Comparison of ENCODE assay signal across 27 cellular contexts in genomic region chr3:47128110-47128509, GRCh38. TPM values are rescaled to one million over a fixed set of nuclear protein-coding genes. Genes with fewer than 3 reads are reported as not detected.
A peak's percentile ranks its signal among the peaks of the same experiment; 100 is the strongest.
DNase-seq lines count a peak whose midpoint lies in the region; ATAC-seq and TF ChIP-seq lines count a peak whose summit lies in the region.
"Had no signal": no experiment of that assay in that cellular context is flagged by ENCODE, and none has a peak within 500 bp of the region (broad histone marks: within the 10 kb centered on the region; RNA-seq: fewer than 3 reads in every experiment).

No MANE protein-coding gene starts in this region.

- peaks cover 11% of the 10 kb centered on the region for H3K36me3 ChIP-seq in upper lobe of right lung

- intact Hi-C loops in activated CD8-positive, alpha-beta T cell treated with anti-CD3 and anti-CD28 coated beads for 36 hours (cut with micrococcal nuclease): no loop called here
- intact Hi-C loops in upper lobe of right lung (cut with DNase I): no loop called here

- H3K27me3 Mint-ChIP-seq in activated CD8-positive, alpha-beta T cell treated with anti-CD3 and anti-CD28 coated beads for 36 hours: no peaks in the 10 kb centered on the region
- H3K27me3 Mint-ChIP-seq in activated CD8-positive, alpha-beta T cell treated with anti-CD3 and anti-CD28 coated beads, Interleukin-2, amount 10 ng/mL, durations not matched to agents 7 days and 5 days (ENCODE audit: low read depth): no peaks in the 10 kb centered on the region
- H3K27me3 Mint-ChIP-seq: activated CD8-positive, alpha-beta memory T cell treated with anti-CD3 and anti-CD28 coated beads, Interleukin-2, amount 10 ng/mL, durations not matched to agents 7 days and 5 days; activated naive CD4-positive, alpha-beta T cell treated with anti-CD3 and anti-CD28 coated beads, Interleukin-2, amount 50 U/mL, for 24 hours had no signal

- peaks cover 36% of the 10 kb centered on the region for H3K4me1 Mint-ChIP-seq in activated CD8-positive, alpha-beta T cell treated with anti-CD3 and anti-CD28 coated beads for 36 hours (ENCODE audit: low read depth)
- H3K4me1 Mint-ChIP-seq in activated CD8-positive, alpha-beta T cell treated with anti-CD3 and anti-CD28 coated beads, Interleukin-2, amount 10 ng/mL, durations not matched to agents 7 days and 5 days (ENCODE audit: low read depth): peaks cover 13% of the 10 kb centered on the region

- no peak overlapping the region for H3K4me3 Mint-ChIP-seq in activated CD8-positive, alpha-beta T cell treated with anti-CD3 and anti-CD28 coated beads for 36 hours
- no peak overlapping the region for H3K4me3 Mint-ChIP-seq in activated CD8-positive, alpha-beta T cell treated with anti-CD3 and anti-CD28 coated beads, Interleukin-2, amount 10 ng/mL, durations not matched to agents 7 days and 5 days
- H3K4me3 Mint-ChIP-seq: activated CD8-positive, alpha-beta memory T cell treated with anti-CD3 and anti-CD28 coated beads, Interleukin-2, amount 10 ng/mL, durations not matched to agents 7 days and 5 days; activated naive CD4-positive, alpha-beta T cell treated with anti-CD3 and anti-CD28 coated beads, Interleukin-2, amount 50 U/mL, for 24 hours; activated T-helper 1 cell treated with anti-CD3 and anti-CD28 coated beads, Interleukin-12 subunit alpha, Interleukin-12 subunit beta, Interleukin-2, Interleukin-4 antibody, amounts not matched to agents 30 ng/mL and 10 ng/mL and 1 ng/mL, durations not matched to agents 14 hours and 24 hours and 36 hours had no signal

- no peaks in the 10 kb centered on the region for H3K9me3 Mint-ChIP-seq in activated CD8-positive, alpha-beta T cell treated with anti-CD3 and anti-CD28 coated beads for 36 hours
- H3K9me3 Mint-ChIP-seq in activated CD8-positive, alpha-beta T cell treated with anti-CD3 and anti-CD28 coated beads, Interleukin-2, amount 10 ng/mL, durations not matched to agents 7 days and 5 days (ENCODE audit: insufficient read depth): no peaks in the 10 kb centered on the region
- H3K9me3 Mint-ChIP-seq: activated naive CD4-positive, alpha-beta T cell treated with anti-CD3 and anti-CD28 coated beads, Interleukin-2, amount 50 U/mL, for 24 hours; activated T-helper 1 cell treated with anti-CD3 and anti-CD28 coated beads, Interleukin-12 subunit alpha, Interleukin-12 subunit beta, Interleukin-2, Interleukin-4 antibody, amounts not matched to agents 30 ng/mL and 10 ng/mL and 1 ng/mL, durations not matched to agents 14 hours and 24 hours and 36 hours had no signal

- DNase-seq in activated CD8-positive, alpha-beta T cell treated with anti-CD3 and anti-CD28 coated beads for 36 hours: no peak
- no peak for DNase-seq in activated CD8-positive, alpha-beta T cell treated with anti-CD3 and anti-CD28 coated beads, Interleukin-2, amount 10 ng/mL, durations not matched to agents 7 days and 5 days
- peak; percentile 83 for DNase-seq in NCI-H2107 treated with DMSO at 0.1 percent for 48 hours (lab: John Stamatoyannopoulos, UW; ENCODE audit: unreplicated experiment)
- peak; percentile 15 for DNase-seq in fibroblast of gingiva (ENCODE audit: low read depth)
- no peak for DNase-seq in upper lobe of right lung
- no peak for DNase-seq in stimulated activated CD4-positive, alpha-beta T cell treated with anti-CD3 and anti-CD28 coated beads, Interleukin-12 subunit alpha, Interleukin-12 subunit beta, amount 100 ng/mL, for 4 hours
- DNase-seq: activated CD4-positive, CD25-positive, alpha-beta regulatory T cell treated with anti-CD3 and anti-CD28 coated beads, Interleukin-2, amount 50 U/mL, for 72 hours; activated CD8-positive, alpha-beta memory T cell treated with anti-CD3 and anti-CD28 coated beads, Interleukin-2, amount 10 ng/mL, durations not matched to agents 7 days and 5 days; GM23248; heart right ventricle; left cardiac atrium; mesenchymal stem cell; MG63; NCI-H1694; NCI-H226; NCI-H774; nucleus accumbens; psoas muscle; upper lobe of left lung had no signal

- H3K27ac Mint-ChIP-seq in activated CD8-positive, alpha-beta T cell treated with anti-CD3 and anti-CD28 coated beads for 36 hours: peak overlapping the region; percentile 37
- no peak overlapping the region for H3K27ac Mint-ChIP-seq in activated CD8-positive, alpha-beta T cell treated with anti-CD3 and anti-CD28 coated beads, Interleukin-2, amount 10 ng/mL, durations not matched to agents 7 days and 5 days
- H3K27ac Mint-ChIP-seq: activated CD8-positive, alpha-beta memory T cell treated with anti-CD3 and anti-CD28 coated beads, Interleukin-2, amount 10 ng/mL, durations not matched to agents 7 days and 5 days; activated naive CD4-positive, alpha-beta T cell treated with anti-CD3 and anti-CD28 coated beads, Interleukin-2, amount 50 U/mL, for 24 hours; activated T-helper 1 cell treated with anti-CD3 and anti-CD28 coated beads, Interleukin-12 subunit alpha, Interleukin-12 subunit beta, Interleukin-2, Interleukin-4 antibody, amounts not matched to agents 30 ng/mL and 10 ng/mL and 1 ng/mL, durations not matched to agents 14 hours and 24 hours and 36 hours had no signal

- no peaks in the 10 kb centered on the region for H3K9me3 ChIP-seq in upper lobe of right lung
- H3K9me3 ChIP-seq: ascending aorta, heart right ventricle, MG63, psoas muscle, upper lobe of left lung had no signal

- CTCF ChIA-PET in activated CD8-positive, alpha-beta T cell treated with anti-CD3 and anti-CD28 coated beads for 36 hours (lab: Charles Lee): interaction anchor here (1.1 kb wide), 1 partner anchor 11 kb away, joined by 3 read pairs; no protein-coding TSS in a partner anchor
- CTCF ChIA-PET in activated CD8-positive, alpha-beta T cell treated with anti-CD3 and anti-CD28 coated beads, Interleukin-2, amount 10 ng/mL, durations not matched to agents 7 days and 5 days (lab: Charles Lee): interaction anchor here (1.2 to 1.6 kb wide), 2 partner anchors 11 to 308 kb away, joined by 3 read pairs; no protein-coding TSS in a partner anchor

- no peaks in the 10 kb centered on the region for H3K4me1 ChIP-seq in upper lobe of right lung
- H3K4me1 ChIP-seq: ascending aorta, BLaER1 had no signal

- POLR2A ChIA-PET in activated CD8-positive, alpha-beta T cell treated with anti-CD3 and anti-CD28 coated beads for 36 hours (lab: Charles Lee): no interaction called here
- POLR2A ChIA-PET in activated CD8-positive, alpha-beta T cell treated with anti-CD3 and anti-CD28 coated beads, Interleukin-2, amount 10 ng/mL, durations not matched to agents 7 days and 5 days (lab: Charles Lee): no interaction called here

- H3K36me3 Mint-ChIP-seq in activated CD8-positive, alpha-beta T cell treated with anti-CD3 and anti-CD28 coated beads for 36 hours (ENCODE audit: low read depth): peaks cover 34% of the 10 kb centered on the region
- H3K36me3 Mint-ChIP-seq in activated CD8-positive, alpha-beta T cell treated with anti-CD3 and anti-CD28 coated beads, Interleukin-2, amount 10 ng/mL, durations not matched to agents 7 days and 5 days (ENCODE audit: low read depth): peaks cover 31% of the 10 kb centered on the region

- no peaks in the 10 kb centered on the region for H3K27me3 ChIP-seq in upper lobe of right lung
- H3K27me3 ChIP-seq: ascending aorta, BLaER1, foreskin keratinocyte, heart right ventricle, MG63, upper lobe of left lung had no signal

- H3K27ac ChIP-seq in upper lobe of right lung: no peak overlapping the region
- H3K27ac ChIP-seq: ascending aorta, BLaER1, foreskin keratinocyte, GM23248, heart right ventricle, psoas muscle, RWPE1, upper lobe of left lung had no signal

- no peak for TF ChIP-seq CTCF in activated CD8-positive, alpha-beta T cell treated with anti-CD3 and anti-CD28 coated beads for 36 hours (IDR thresholded peaks at IDR 0.05)
- TF ChIP-seq CTCF in upper lobe of right lung (IDR thresholded peaks at IDR 0.05): no peak

- H3K4me3 ChIP-seq in upper lobe of right lung: no peak overlapping the region
- H3K4me3 ChIP-seq: ascending aorta, BLaER1, GM23248, heart right ventricle, MG63, psoas muscle, upper lobe of left lung had no signal

- peak; percentile 60 for ATAC-seq in activated CD8-positive, alpha-beta T cell treated with anti-CD3 and anti-CD28 coated beads for 36 hours
- ATAC-seq in activated CD8-positive, alpha-beta T cell treated with anti-CD3 and anti-CD28 coated beads, Interleukin-2, amount 10 ng/mL, durations not matched to agents 7 days and 5 days: no peak
- ATAC-seq in upper lobe of right lung (peak; percentile 61), GM21390 (IDR thresholded peaks at IDR 0.05; ENCODE audit: unreplicated experiment) (no peak), HG03571 (IDR thresholded peaks at IDR 0.05; ENCODE audit: unreplicated experiment) (no peak)
- ATAC-seq: activated CD8-positive, alpha-beta memory T cell treated with anti-CD3 and anti-CD28 coated beads, Interleukin-2, amount 10 ng/mL, durations not matched to agents 7 days and 5 days; foreskin keratinocyte; heart right ventricle; left cardiac atrium had no signal

RNA-seq across cellular contexts. Expression of gene SETD2, which starts 35.8 kb away (rescaled TPM):
- 10 to 100 TPM; 34.7 to 36.1 TPM for total RNA-seq in activated CD8-positive, alpha-beta T cell treated with anti-CD3 and anti-CD28 coated beads for 36 hours
- 10 to 100 TPM; 43.1 to 48.1 TPM for total RNA-seq in activated CD8-positive, alpha-beta T cell treated with anti-CD3 and anti-CD28 coated beads, Interleukin-2, amount 10 ng/mL, durations not matched to agents 7 days and 5 days
- 45.9 TPM for total RNA-seq in upper lobe of right lung

Comparison
In these comparisons a context has a peak if more than half of its experiments do, and no peak if none do; other contexts are left out.
1. ATAC-seq: peak in activated CD8-positive, alpha-beta T cell treated with anti-CD3 and anti-CD28 coated beads for 36 hours (single experiment) and upper lobe of right lung (single experiment); none in activated CD8-positive, alpha-beta T cell treated with anti-CD3 and anti-CD28 coated beads, Interleukin-2, amount 10 ng/mL, durations not matched to agents 7 days and 5 days (single experiment), GM21390 (single experiment) and HG03571 (single experiment).
2. DNase-seq: peak in NCI-H2107 treated with DMSO at 0.1 percent for 48 hours (single experiment) and fibroblast of gingiva (single experiment); none in activated CD8-positive, alpha-beta T cell treated with anti-CD3 and anti-CD28 coated beads for 36 hours (single experiment), activated CD8-positive, alpha-beta T cell treated with anti-CD3 and anti-CD28 coated beads, Interleukin-2, amount 10 ng/mL, durations not matched to agents 7 days and 5 days (single experiment), upper lobe of right lung (single experiment) and stimulated activated CD4-positive, alpha-beta T cell treated with anti-CD3 and anti-CD28 coated beads, Interleukin-12 subunit alpha, Interleukin-12 subunit beta, amount 100 ng/mL, for 4 hours (single experiment).